Comparison of ENCODE assay signal across 10 cellular contexts in the genomic region with DNA sequence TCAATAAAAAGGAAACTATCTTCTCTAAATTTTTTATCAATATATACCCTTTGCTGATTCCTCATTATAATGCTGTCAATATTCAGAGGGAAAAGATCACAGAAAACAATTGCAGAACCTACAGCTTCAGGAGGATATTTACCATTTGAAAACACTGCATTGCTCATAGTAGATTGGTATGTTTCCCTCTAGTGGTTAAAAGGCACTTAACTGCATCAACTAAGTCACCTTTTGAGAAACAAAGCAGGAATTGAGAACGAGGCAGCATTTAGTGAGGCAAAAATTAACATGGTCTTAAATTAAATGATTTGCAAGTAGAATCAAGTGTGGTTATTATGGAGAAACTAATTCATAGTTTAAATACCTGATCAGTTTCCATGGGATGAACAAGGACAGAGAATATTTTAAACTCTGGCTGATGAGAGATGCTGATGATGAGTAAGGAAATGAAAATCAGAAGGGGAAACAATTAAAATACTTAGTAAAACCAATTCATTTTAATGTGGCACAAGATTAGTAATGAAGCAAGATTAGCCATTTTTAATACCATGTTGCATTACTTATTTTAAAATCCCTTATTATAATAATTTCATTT.
A peak's percentile ranks its signal among the peaks of the same experiment; 100 is the strongest.
DNase-seq lines count a peak whose midpoint lies in the region; ATAC-seq, FAIRE-seq and TF ChIP-seq lines count a peak whose summit lies in the region.
"Had no signal": no experiment of that assay in that cellular context is flagged by ENCODE, and none has a peak within 500 bp of the region (broad histone marks: within the 10 kb centered on the region; RNA-seq: fewer than 3 reads in every experiment).

No MANE protein-coding gene starts in this region.

- ATAC-seq in GM19463 (IDR thresholded peaks at IDR 0.05; ENCODE audit: unreplicated experiment) (peak; percentile 62), mucosa of descending colon (no peak), GM18517 (IDR thresholded peaks at IDR 0.05; ENCODE audit: unreplicated experiment) (no peak)

- intact Hi-C loops in mucosa of descending colon (cut with DNase I, micrococcal nuclease) = no loop called here

- TF ChIP-seq CTCF in LNCaP clone FGC (IDR thresholded peaks at IDR 0.05; ENCODE audit: control insufficient read depth, extremely low read depth, insufficient read depth) (peak; percentile 70), mucosa of descending colon (IDR thresholded peaks at IDR 0.05) (no peak)

- H3K9me3 ChIP-seq in mucosa of descending colon = no peaks in the 10 kb centered on the region
- H3K9me3 ChIP-seq: SJCRH30 had no signal

- DNase-seq in LNCaP clone FGC (ENCODE audit: low read depth) (peak; percentile 25), SIG-M5 (lab: John Stamatoyannopoulos, UW) (peak; percentile 4), iPS-NIHi7 (ENCODE audit: extremely low spot score) (peak; percentile 34), epidermal melanocyte (ENCODE audit: insufficient read length, low spot score) (no peak), mucosa of descending colon (no peak), H54 (ENCODE audit: insufficient read length, low spot score) (no peak)

- H3K4me3 ChIP-seq in LNCaP clone FGC (ENCODE audit: low read depth, low read length) = no peak overlapping the region
- H3K4me3 ChIP-seq in mucosa of descending colon = no peak overlapping the region
- H3K4me3 ChIP-seq: SJCRH30 had no signal

- no peak for TF ChIP-seq POLR2A in H54 (IDR thresholded peaks at IDR 0.05; ENCODE audit: low read depth, low read length)

- no peaks in the 10 kb centered on the region for H3K36me3 ChIP-seq in mucosa of descending colon (ENCODE audit: low read depth)
- H3K36me3 ChIP-seq: SJCRH30 had no signal

- no peak for FAIRE-seq in H54 (lab: Jason Lieb, UNC)
- FAIRE-seq: keratinocyte had no signal

- H3K4me1 ChIP-seq in mucosa of descending colon (ENCODE audit: low read depth) = no peaks in the 10 kb centered on the region

Comparison
In these comparisons a context has a peak if more than half of its experiments do, and no peak if none do; other contexts are left out.
1. DNase-seq: peak in LNCaP clone FGC (single experiment), SIG-M5 (single experiment) and iPS-NIHi7 (single experiment); none in epidermal melanocyte (single experiment), mucosa of descending colon (0 of 3) and H54 (single experiment).